Comparison of ENCODE assay signal across 8 cellular contexts in genomic region chr5:139481580-139482049, GRCh38. TPM values are rescaled to one million over a fixed set of nuclear protein-coding genes. Genes with fewer than 3 reads are reported as not detected.
DNase-seq lines count a peak whose midpoint lies in the region; ATAC-seq and TF ChIP-seq lines count a peak whose summit lies in the region.

No MANE protein-coding gene starts in this region.

- H3K4me3 ChIP-seq in astrocyte of the spinal cord (ENCODE audit: low read depth, low read length) (peak overlapping the region; percentile 57), thyroid gland (replicated peaks in 1 of 3) (peak overlapping the region in 2 of 3 donors; percentile 9 to 35)

- 25 to 56% methylated on average over 1 to 3 of the region's 5 CpGs for WGBS in thyroid gland, 2 donors

- peaks cover 11 to 28% of the 10 kb centered on the region in 2 donors for H3K4me1 ChIP-seq in thyroid gland

- H3K27ac ChIP-seq in thyroid gland = peak overlapping the region; percentile 85 to 93 (median 93)

- intact Hi-C loops in left colon (cut with DNase I, micrococcal nuclease) (no loop called here), thyroid gland (cut with DNase I) (no loop called here)

- H3K27me3 ChIP-seq in thyroid gland = no peaks in the 10 kb centered on the region

- peak; percentile 65 for ATAC-seq in left colon

- no peaks in the 10 kb centered on the region for H3K9me3 ChIP-seq in thyroid gland

- H3K36me3 ChIP-seq in thyroid gland = peaks cover 0 to 4% of the 10 kb centered on the region in 2 donors

- DNase-seq in DMS53 (lab: John Stamatoyannopoulos, UW) (peak; percentile 44), DMS53 treated with DMSO at 0.1 percent for 48 hours (lab: John Stamatoyannopoulos, UW; ENCODE audit: unreplicated experiment) (no peak), HT1080 (ENCODE audit: low read depth) (peak; percentile 57), astrocyte of the spinal cord (ENCODE audit: low read depth, low spot score) (no peak), left colon (peak in 1 of 2 donors; percentile 59), thyroid gland (no peak), HK-2 (ENCODE audit: unreplicated experiment) (no peak), GOT3 (lab: John Stamatoyannopoulos, UW) (no peak)

- TF ChIP-seq CTCF in astrocyte of the spinal cord (IDR thresholded peaks at IDR 0.05; ENCODE audit: low read depth, low read length) = peak; percentile 33
- peak in 1 of 6 experiments; percentile 6 for TF ChIP-seq CTCF in thyroid gland (IDR thresholded peaks at IDR 0.05)

- no peak for TF ChIP-seq POLR2A in thyroid gland (IDR thresholded peaks at IDR 0.05)

- in situ Hi-C loops in astrocyte of the spinal cord (cut with HindIII; ENCODE audit: low sequenced_read_pairs) = no loop called here

RNA-seq across cellular contexts. Expression of gene STING1, which starts 0.9 kb away (rescaled TPM):
- 38.7 and 55.8 TPM in 2 replicates for total RNA-seq in HT1080 (2014; rRNA removed; shearing (Covaris generic))
- 60.9 and 62.1 TPM in 2 replicates for polyA plus RNA-seq in HT1080 (2015; cell fraction: cytosol; rRNA removed)
- polyA plus RNA-seq in HT1080 (2015; cell fraction: nucleus; rRNA removed) = 133 and 146 TPM in 2 replicates
- total RNA-seq in left colon = 10 to 100 TPM; 25.0 to 55.6 TPM
- 10 to 100 TPM; 28.4 to 59.9 (median 38.6) TPM for total RNA-seq in thyroid gland

RNA-seq across cellular contexts. Expression of gene SMIM33, which starts 10.8 kb away (rescaled TPM):
- total RNA-seq in HT1080 (2014; rRNA removed; shearing (Covaris generic)) = not detected in 2 replicates
- not detected in 2 replicates for polyA plus RNA-seq in HT1080 (2015; cell fraction: cytosol; rRNA removed)
- polyA plus RNA-seq in HT1080 (2015; cell fraction: nucleus; rRNA removed) = not detected in 2 replicates
- 1 to 10 TPM; 2.8 to 3.7 TPM for total RNA-seq in left colon
- not detected for total RNA-seq in thyroid gland

RNA-seq across cellular contexts. Expression of gene ECSCR, which starts 19.1 kb away (rescaled TPM):
- total RNA-seq in HT1080 (2014; rRNA removed; shearing (Covaris generic)) = 53.3 and 67.7 TPM in 2 replicates
- polyA plus RNA-seq in HT1080 (2015; cell fraction: cytosol; rRNA removed) = 54.9 and 60.3 TPM in 2 replicates
- polyA plus RNA-seq in HT1080 (2015; cell fraction: nucleus; rRNA removed) = 22.4 and 27.3 TPM in 2 replicates
- total RNA-seq in left colon = 1 to 10 TPM; 3.9 to 4.5 TPM
- total RNA-seq in thyroid gland = 10 to 100 TPM; 26.7 to 46.2 (median 31.4) TPM

RNA-seq across cellular contexts. Expression of gene DNAJC18, which starts 42.3 kb away (rescaled TPM):
- total RNA-seq in HT1080 (2014; rRNA removed; shearing (Covaris generic)) = 5.1 and 11.9 TPM in 2 replicates
- polyA plus RNA-seq in HT1080 (2015; cell fraction: cytosol; rRNA removed) = 12.7 and 17.5 TPM in 2 replicates
- 14.0 and 16.5 TPM in 2 replicates for polyA plus RNA-seq in HT1080 (2015; cell fraction: nucleus; rRNA removed)
- total RNA-seq in left colon = 1 to 10 TPM; 2.4 to 4.6 TPM
- 10 to 100 TPM in 3 of 4 donors, 1 to 10 TPM in 1; 7.9 to 21.0 (median 12.7) TPM for total RNA-seq in thyroid gland

Comparison
In these comparisons a context has a peak if more than half of its experiments do, and no peak if none do; other contexts are left out.
1. DNase-seq: peak in DMS53 (single experiment) and HT1080 (single experiment); none in DMS53 treated with DMSO at 0.1 percent for 48 hours (single experiment), astrocyte of the spinal cord (single experiment), thyroid gland (0 of 2), HK-2 (single experiment) and GOT3 (single experiment).